Comparison of ENCODE assay signal across 10 cellular contexts in genomic region chr1:20312310-20312709, GRCh38.
A peak's percentile ranks its signal among the peaks of the same experiment; 100 is the strongest.
ATAC-seq and TF ChIP-seq lines count a peak whose summit lies in the region.
"Had no signal": no experiment of that assay in that cellular context is flagged by ENCODE, and none has a peak within 500 bp of the region (broad histone marks: within the 10 kb centered on the region; RNA-seq: fewer than 3 reads in every experiment).

No MANE protein-coding gene starts in this region.

- no peaks in the 10 kb centered on the region for H3K36me3 ChIP-seq in HEK293 (ENCODE audit: control insufficient read depth in 2 of 2, insufficient read depth in 1 of 2, low read length in 2 of 2)
- H3K36me3 ChIP-seq: BE2C; BLaER1; BLaER1 treated with 17β-estradiol and CSF1 and Interleukin-3, amounts not matched to agents 10 nM and 100 nM had no signal

- no peak overlapping the region for H3K27ac ChIP-seq in HEK293 (ENCODE audit: extremely low read depth, low read depth, low read length)
- H3K27ac ChIP-seq: 22Rv1; A549; BLaER1; BLaER1 treated with 17β-estradiol and CSF1 and Interleukin-3, amounts not matched to agents 10 nM and 100 nM; C4-2B had no signal

- POLR2A ChIA-PET in HEK293 (lab: Yijun Ruan, JAX), result no interaction called here

- no peaks in the 10 kb centered on the region for H3K4me1 ChIP-seq in HEK293 (ENCODE audit: control insufficient read depth, insufficient read depth, low read length)
- H3K4me1 ChIP-seq: A549; BLaER1; BLaER1 treated with 17β-estradiol and CSF1 and Interleukin-3, amounts not matched to agents 10 nM and 100 nM; Caco-2 had no signal

- no peak for ATAC-seq in HG03095 (IDR thresholded peaks at IDR 0.05; ENCODE audit: unreplicated experiment)
- ATAC-seq: A549; CD8-positive, alpha-beta T cell had no signal

- TF ChIP-seq CTCF in HEK293 (tag by site-specific recombination; IDR thresholded peaks at IDR 0.05), result no peak

- H3K4me3 ChIP-seq in HEK293 (ENCODE audit: low read depth, low read length), result no peak overlapping the region
- H3K4me3 ChIP-seq: A549; BLaER1; BLaER1 treated with 17β-estradiol and CSF1 and Interleukin-3, amounts not matched to agents 10 nM and 100 nM had no signal

- CTCF ChIA-PET in HEK293 (lab: Yijun Ruan, JAX), result interaction anchor here (0.6 to 1.1 kb wide), 4 partner anchors 23 to 172 kb away, joined by 3 to 4 read pairs (median 3); no protein-coding TSS in a partner anchor

- no peaks in the 10 kb centered on the region for H3K9me3 ChIP-seq in HEK293 (ENCODE audit: control insufficient read depth, insufficient read depth, low read depth, low read length)
- H3K9me3 ChIP-seq: A549; BE2C; BLaER1; BLaER1 treated with 17β-estradiol and CSF1 and Interleukin-3, amounts not matched to agents 10 nM and 100 nM; Caco-2 had no signal

TF ChIP-seq in HEK293, 187 proteins besides CTCF, POLR2A, EP300 and RAD21:
- TF ChIP-seq ZNF114 (tag by site-specific recombination; IDR thresholded peaks at IDR 0.05) (no peak), MYNN (tag by site-specific recombination; IDR thresholded peaks at IDR 0.05; ENCODE audit: borderline replicate concordance) (no peak), TCF7L2 (IDR thresholded peaks at IDR 0.05; ENCODE audit: borderline replicate concordance, low read depth, low read length) (no peak), ZNF132 (tag by site-specific recombination; IDR thresholded peaks at IDR 0.05; ENCODE audit: borderline replicate concordance) (no peak), ZNF654 (tag by site-specific recombination; IDR thresholded peaks at IDR 0.05; ENCODE audit: low read depth) (no peak), ZNF211 (tag by site-specific recombination; IDR thresholded peaks at IDR 0.05; ENCODE audit: low read depth) (no peak), ZNF138 (tag by site-specific recombination; IDR thresholded peaks at IDR 0.05; ENCODE audit: borderline replicate concordance) (no peak), REPIN1 (tag by site-specific recombination; IDR thresholded peaks at IDR 0.05; ENCODE audit: low read depth) (no peak), SCRT1 (tag by site-specific recombination; IDR thresholded peaks at IDR 0.05; ENCODE audit: borderline replicate concordance) (peak; percentile 91), TSHZ1 (tag by site-specific recombination; IDR thresholded peaks at IDR 0.05; ENCODE audit: borderline replicate concordance) (no peak), SCRT2 (tag by site-specific recombination; IDR thresholded peaks at IDR 0.05) (peak; percentile 65)
